19 cellular contexts compared by ENCODE assay signal in genomic region chr14:24910408-24910986, GRCh38.
DNase-seq lines count a peak whose midpoint lies in the region; ATAC-seq, FAIRE-seq and TF ChIP-seq lines count a peak whose summit lies in the region.
"Had no signal": no experiment of that assay in that cellular context is flagged by ENCODE, and none has a peak within 500 bp of the region (broad histone marks: within the 10 kb centered on the region; RNA-seq: fewer than 3 reads in every experiment).

No MANE protein-coding gene starts in this region.

- H3K4me2 ChIP-seq in Loucy (ENCODE audit: low read depth, low read length, poor library complexity, severe bottlenecking) (no peak overlapping the region), GM12878 (ENCODE audit: control insufficient read depth, insufficient read depth) (no peak overlapping the region)

- TF ChIP-seq CTCF in Loucy (conservative IDR thresholded peaks at IDR 0.05; ENCODE audit: low read length) (no peak), GM12878 (IDR thresholded peaks at IDR 0.05 in 2 of 3, conservative IDR thresholded peaks at IDR 0.05 in 1 of 3; ENCODE audit: control insufficient read depth in 2 of 3, extremely low read depth in 1 of 3, insufficient read depth in 1 of 3, low read depth in 3 of 3, low read length in 3 of 3) (no peak), D721Med (IDR thresholded peaks at IDR 0.05; ENCODE audit: insufficient read depth, missing control alignments) (no peak)

- DNase-seq in GM12878 (ENCODE audit: low read depth, low spot score) = no peak
- DNase-seq in small intestine = peak; percentile 17
- no peak for DNase-seq in cerebellar nuclear complex (lab: John Stamatoyannopoulos, UW)
- DNase-seq in D721Med (ENCODE audit: insufficient read length, low spot score) = no peak
- DNase-seq: C1 segment of cervical spinal cord; CD4-positive, alpha-beta memory T cell; COR-L47; DMS 273 treated with DMSO at 0.1 percent for 48 hours; DMS79; EL; GDM1; GM23248; H7; HCEC 1CT had no signal

- no peak for TF ChIP-seq RAD21 in GM12878 (IDR thresholded peaks at IDR 0.05; ENCODE audit: insufficient read depth, low read depth, low read length)

- ATAC-seq in GM12878 (peak; percentile 9; the same call in 2 of the 3 replicates), HG03095 (IDR thresholded peaks at IDR 0.05; ENCODE audit: unreplicated experiment) (no peak)

- no peak overlapping the region for H3K9ac ChIP-seq in Loucy (ENCODE audit: low read depth, low read length, poor library complexity, severe bottlenecking)
- H3K9ac ChIP-seq in GM12878 (ENCODE audit: control insufficient read depth, insufficient read depth, low read length) = no peak overlapping the region

- in situ Hi-C loops in GM12878 (cut with MboI) = no loop called here

- BruUV-seq in GM12878 (replicated peaks; lab: Mats Ljungman, UMichigan) = no TSS peak

- H3F3A ChIP-seq in Loucy (ENCODE audit: low read depth) = no peaks in the 10 kb centered on the region

- H4K20me1 ChIP-seq in Loucy (ENCODE audit: insufficient read depth, low read length, poor library complexity, severe bottlenecking) (no peaks in the 10 kb centered on the region), GM12878 (ENCODE audit: control insufficient read depth, insufficient read depth) (no peaks in the 10 kb centered on the region)

- no peak overlapping the region for H3K27ac ChIP-seq in GM12878 (ENCODE audit: control insufficient read depth, insufficient read depth)
- no peak overlapping the region for H3K27ac ChIP-seq in small intestine (ENCODE audit: low read depth in 1 of 2, low read length in 1 of 2)

- intact Hi-C loops in GM12878 (cut with micrococcal nuclease; ENCODE audit: unreplicated experiment) = no loop called here

- TF ChIP-seq POLR2A in GM12878 (IDR thresholded peaks at IDR 0.05; ENCODE audit: low read depth, low read length) = no peak

- SMC1A ChIA-PET in GM12878 (lab: Charles Lee; ENCODE audit: uncharacterized antibody, unreplicated experiment) = interaction anchor here (0.8 to 9.3 kb wide), 23 partner anchors 9 to 117 kb away, joined by 3 to 87 read pairs (median 4); no protein-coding TSS in a partner anchor

- no peaks in the 10 kb centered on the region for H3K9me2 ChIP-seq in Loucy (replicated peaks; ENCODE audit: low read depth, low read length)

- CTCF ChIA-PET in GM12878 (lab: Yijun Ruan, JAX) = interaction anchor here (1.1 to 2.5 kb wide), 10 partner anchors 9 to 168 kb away, joined by 3 to 11 read pairs (median 4); no protein-coding TSS in a partner anchor

- H3K36me3 ChIP-seq in Loucy (ENCODE audit: insufficient read depth, low read length) (no peaks in the 10 kb centered on the region), GM12878 (ENCODE audit: control insufficient read depth in 2 of 2, insufficient read depth in 2 of 2, low read length in 1 of 2) (no peaks in the 10 kb centered on the region), small intestine (ENCODE audit: control insufficient read depth in 2 of 2, insufficient read depth in 2 of 2, low read length in 2 of 2) (no peaks in the 10 kb centered on the region)

- no peak overlapping the region for H3K4me3 ChIP-seq in Loucy (ENCODE audit: low read length, poor library complexity, severe bottlenecking)
- no peak overlapping the region for H3K4me3 ChIP-seq in GM12878
- H3K4me3 ChIP-seq in small intestine (ENCODE audit: low read depth in 1 of 2, low read length in 2 of 2) = no peak overlapping the region

- H3K9me3 ChIP-seq in Loucy (ENCODE audit: insufficient read depth, low read depth, low read length) (no peaks in the 10 kb centered on the region), GM12878 (replicated peaks; ENCODE audit: control insufficient read depth, insufficient read depth, low read length) (no peaks in the 10 kb centered on the region), small intestine (ENCODE audit: control insufficient read depth, low read depth) (no peaks in the 10 kb centered on the region)

- POLR2A ChIA-PET in GM12878 (lab: Charles Lee) = interaction anchor here (1.4 to 3.5 kb wide), 6 partner anchors 9 to 43 kb away, joined by 3 to 14 read pairs (median 3); no protein-coding TSS in a partner anchor

- 0% methylated on average over 3 of the region's 3 CpGs for WGBS in GM12878 (ENCODE audit: insufficient coverage, insufficient replicate concordance, low lambda C conversion rate, missing lambda C conversion rate)
- 61 to 83% (median 76%) methylated on average over 3 of the region's 3 CpGs for WGBS in small intestine, 3 donors

- H3K4me1 ChIP-seq in Loucy (ENCODE audit: insufficient read depth, low read length, poor library complexity, severe bottlenecking) = peaks cover 13% of the 10 kb centered on the region
- no peaks in the 10 kb centered on the region for H3K4me1 ChIP-seq in GM12878 (ENCODE audit: control insufficient read depth, insufficient read depth, low read length)
- H3K4me1 ChIP-seq in small intestine (ENCODE audit: control insufficient read depth in 2 of 2, insufficient read depth in 1 of 2, low read depth in 1 of 2, low read length in 1 of 2) = peaks cover 2 to 9% of the 10 kb centered on the region in 2 donors

- H2AFZ ChIP-seq in Loucy (ENCODE audit: low read length) (0 out of 2 replicates have a peak overlapping the region, but pooled peaks have one; percentile 17), GM12878 (ENCODE audit: control insufficient read depth, low read depth, low read length) (no peak overlapping the region)

- RAD21 ChIA-PET in GM12878 (lab: Charles Lee; ENCODE audit: unreplicated experiment) = interaction anchor here (0.8 to 5.8 kb wide), 13 partner anchors 9 to 119 kb away, joined by 3 to 28 read pairs (median 4); no protein-coding TSS in a partner anchor

- H3K27me3 ChIP-seq in Loucy (ENCODE audit: insufficient read depth, low read length, poor library complexity, severe bottlenecking) (no peaks in the 10 kb centered on the region), GM12878 (replicated peaks in 1 of 2; ENCODE audit: control insufficient read depth in 2 of 2, insufficient read depth in 2 of 2, low read length in 1 of 2) (no peaks in the 10 kb centered on the region), small intestine (ENCODE audit: control insufficient read depth in 2 of 2, insufficient read depth in 2 of 2, low read length in 2 of 2) (no peaks in the 10 kb centered on the region)

- no peak for FAIRE-seq in GM12878 (lab: Jason Lieb, UNC)
- no peak for FAIRE-seq in small intestine (lab: Jason Lieb, UNC)
- no peak for FAIRE-seq in D721Med (lab: Jason Lieb, UNC)
- FAIRE-seq: GM12891, GM18507, H1 had no signal

- H3K79me2 ChIP-seq in Loucy (ENCODE audit: insufficient read depth, low read length) (no peaks in the 10 kb centered on the region), GM12878 (ENCODE audit: control insufficient read depth, insufficient read depth, low read length) (no peaks in the 10 kb centered on the region)

- no peak for TF ChIP-seq EP300 in GM12878 (IDR thresholded peaks at IDR 0.05; ENCODE audit: borderline replicate concordance in 1 of 2, control insufficient read depth in 1 of 2, low read depth in 2 of 2, low read length in 2 of 2)

TF ChIP-seq in GM12878, 131 proteins besides CTCF, POLR2A, EP300 and RAD21:
- no peak for TF ChIP-seq ZZZ3 (IDR thresholded peaks at IDR 0.05; ENCODE audit: control insufficient read depth, insufficient read length, low read depth)
- TF ChIP-seq TCF3 (IDR thresholded peaks at IDR 0.05; ENCODE audit: borderline replicate concordance, insufficient read depth, low read depth, low read length) = no peak
- no peak for TF ChIP-seq ATF3 (IDR thresholded peaks at IDR 0.05; ENCODE audit: borderline replicate concordance, extremely low read depth, low read depth, low read length)
- TF ChIP-seq KLF5 (IDR thresholded peaks at IDR 0.05; ENCODE audit: partially characterized antibody) = no peak
- no peak for TF ChIP-seq BCLAF1 (IDR thresholded peaks at IDR 0.05)
- no peak for TF ChIP-seq CHD2 (IDR thresholded peaks at IDR 0.05; ENCODE audit: borderline replicate concordance, low read depth, low read length)
- TF ChIP-seq NFXL1 (IDR thresholded peaks at IDR 0.05; ENCODE audit: borderline replicate concordance) = no peak
